21 cellular contexts compared by ENCODE assay signal in genomic region chr15:66573348-66573718, GRCh38. TPM values are rescaled to one million over a fixed set of nuclear protein-coding genes. Genes with fewer than 3 reads are reported as not detected.
"Had no signal": no experiment of that assay in that cellular context is flagged by ENCODE, and none has a peak within 500 bp of the region (broad histone marks: within the 10 kb centered on the region; RNA-seq: fewer than 3 reads in every experiment).

No MANE protein-coding gene starts in this region.

- H3K4me1 ChIP-seq: psoas muscle, stomach had no signal

- DNase-seq: activated CD4-positive, alpha-beta T cell treated with anti-CD3 and anti-CD28 coated beads for 1 hour; amniotic stem cell; erythroblast; heart left ventricle; immature natural killer cell; left ventricle myocardium superior; psoas muscle; right cardiac atrium; stimulated activated CD4-positive, alpha-beta T cell treated with anti-CD3 and anti-CD28 coated beads, Interleukin-4, amount 100 ng/mL, for 1 hour; stomach; T-helper 17 cell; WERI-Rb-1 had no signal

- H3K4me3 Mint-ChIP-seq: activated naive CD8-positive, alpha-beta T cell; immature natural killer cell; neural crest cell; T-helper 17 cell had no signal

- H3K27ac Mint-ChIP-seq: activated naive CD8-positive, alpha-beta T cell; immature natural killer cell; T-helper 17 cell had no signal

- ATAC-seq: gastroesophageal sphincter, heart left ventricle, psoas muscle, T-helper 17 cell had no signal

- H3K4me1 Mint-ChIP-seq: immature natural killer cell, T-helper 17 cell had no signal

- H3K27me3 Mint-ChIP-seq: activated naive CD8-positive, alpha-beta T cell; T-helper 17 cell had no signal

- H3K27ac ChIP-seq: cardiac muscle cell, gastroesophageal sphincter, heart left ventricle, psoas muscle, stomach, thoracic aorta, WERI-Rb-1 had no signal

- H3K36me3 Mint-ChIP-seq: activated naive CD8-positive, alpha-beta T cell; immature natural killer cell had no signal

- H3K9me3 Mint-ChIP-seq: immature natural killer cell, neural crest cell had no signal

- H3K27me3 ChIP-seq: cardiac muscle cell, gastroesophageal sphincter, heart left ventricle, stomach had no signal

- H3K9me3 ChIP-seq: gastroesophageal sphincter, heart left ventricle, psoas muscle, stomach, thoracic aorta had no signal

- H3K36me3 ChIP-seq: cardiac muscle cell, gastroesophageal sphincter, heart left ventricle, stomach, thoracic aorta, WERI-Rb-1 had no signal

- H3K4me3 ChIP-seq: cardiac muscle cell, gastroesophageal sphincter, heart left ventricle, psoas muscle, skin epidermis, stomach, thoracic aorta had no signal

RNA-seq across cellular contexts. Expression of gene LCTL, which starts 7.5 kb away (rescaled TPM):
- total RNA-seq: gastroesophageal sphincter, heart left ventricle, left ventricle myocardium superior, mononuclear cell, omental fat pad, psoas muscle, right cardiac atrium, stomach, T-helper 17 cell, thoracic aorta, urinary bladder had no signal
- polyA plus RNA-seq: heart left ventricle, psoas muscle, right cardiac atrium, stomach, urinary bladder had no signal
